ENCODE assay signal across 17 cellular contexts in genomic region chr6:31112478-31112877, GRCh38. TPM values are rescaled to one million over a fixed set of nuclear protein-coding genes. Genes with fewer than 3 reads are reported as not detected.
A peak's percentile ranks its signal among the peaks of the same experiment; 100 is the strongest.
DNase-seq lines count a peak whose midpoint lies in the region; TF ChIP-seq lines count a peak whose summit lies in the region.
"Had no signal": no experiment of that assay in that cellular context is flagged by ENCODE, and none has a peak within 500 bp of the region (broad histone marks: within the 10 kb centered on the region; RNA-seq: fewer than 3 reads in every experiment).

TSS of gene C6orf15 (minus strand) at chr6:31112575. CDS start at chr6:31112555, 20 bp downstream.

- no peak within 1 kb of the TSS for H3K23ac ChIP-seq in neuronal stem cell (ENCODE audit: low read depth, low read length, poor library complexity)

- peak; percentile 9 for DNase-seq in GM13976 (ENCODE audit: low spot score)
- DNase-seq in LHCN-M2 (ENCODE audit: low read depth) = peak; percentile 45
- no peak for DNase-seq in neuronal stem cell (ENCODE audit: low spot score)
- no peak for DNase-seq in NCI-H2107 (lab: John Stamatoyannopoulos, UW)
- DNase-seq in colonic mucosa = no peak
- DNase-seq in GF-D8 (lab: John Stamatoyannopoulos, UW) = no peak
- DNase-seq in activated CD4-positive, alpha-beta T cell treated with anti-CD3 and anti-CD28 coated beads, Interleukin-2, amount 50 U/mL, for 4 hours = no peak
- DNase-seq: Caco-2, KG1, MG63, NCI-H187 treated with DMSO at 0.1 percent for 48 hours, NCI-H2171 treated with DMSO at 0.1 percent for 48 hours, NCI-H510A had no signal

- H3K9ac ChIP-seq in neuronal stem cell (ENCODE audit: low read depth, low read length, poor library complexity) = no peak within 1 kb of the TSS
- H3K9ac ChIP-seq in colonic mucosa (ENCODE audit: low read depth in 2 of 2, low read length in 2 of 2) = no peak within 1 kb of the TSS

- H3K27me3 ChIP-seq in neuronal stem cell (ENCODE audit: control insufficient read depth in 3 of 3, insufficient read depth in 3 of 3, low read depth in 1 of 3, low read length in 3 of 3) = peaks cover 0 to 58% (median 0%) of the 10 kb centered on the region in 3 experiments
- H3K27me3 ChIP-seq in colonic mucosa = no peaks in the 10 kb centered on the region
- H3K27me3 ChIP-seq: MG63 had no signal

- no peak within 1 kb of the TSS for H2AFZ ChIP-seq in neuronal stem cell (ENCODE audit: low read length)

- H3K4me3 ChIP-seq in neuronal stem cell (ENCODE audit: low read length in 2 of 2) = no peak within 1 kb of the TSS
- no peak within 1 kb of the TSS for H3K4me3 ChIP-seq in colonic mucosa
- H3K4me3 ChIP-seq: A549, GM12878, MG63 had no signal

- H3K36me3 ChIP-seq in neuronal stem cell (replicated peaks in 1 of 2; ENCODE audit: control insufficient read depth in 2 of 2, insufficient read depth in 2 of 2, low read length in 2 of 2) (no peaks in the 10 kb centered on the region), colonic mucosa (no peaks in the 10 kb centered on the region)
- H3K36me3 ChIP-seq: MG63 had no signal

- no peaks in the 10 kb centered on the region for H3K79me1 ChIP-seq in neuronal stem cell (ENCODE audit: low read depth, low read length)

- no peak within 1 kb of the TSS for H4K91ac ChIP-seq in neuronal stem cell (ENCODE audit: low read depth, low read length, poor library complexity)

- peak within 1 kb of the TSS; percentile 95 for H2BK12ac ChIP-seq in neuronal stem cell (ENCODE audit: low read length)

- no peak within 1 kb of the TSS for H3K4ac ChIP-seq in neuronal stem cell (ENCODE audit: low read length)

- TF ChIP-seq CTCF in GM13976 (IDR thresholded peaks at IDR 0.05; ENCODE audit: borderline replicate concordance, control extremely low read depth, extremely low read depth, insufficient read depth, missing control alignments) (no peak), colonic mucosa (IDR thresholded peaks at IDR 0.05) (no peak)

- H3K9me3 Mint-ChIP-seq in dendritic cell treated with granulocyte-macrophage colony-stimulating factor and Interleukin-4, amounts not matched to agents 40 ng/mL and 50 ng/mL, for 4 days = no peaks in the 10 kb centered on the region

- no peaks in the 10 kb centered on the region for H3K36me3 Mint-ChIP-seq in dendritic cell treated with granulocyte-macrophage colony-stimulating factor and Interleukin-4, amounts not matched to agents 40 ng/mL and 50 ng/mL, for 4 days (ENCODE audit: low read depth)

- H3K27ac ChIP-seq in neuronal stem cell (replicated peaks; ENCODE audit: low read length) (no peak within 1 kb of the TSS), colonic mucosa (no peak within 1 kb of the TSS)
- H3K27ac ChIP-seq: C4-2B had no signal

- WGBS in neuronal stem cell (ENCODE audit: extremely low coverage in 2 of 2, insufficient read length in 2 of 2, insufficient replicate concordance in 1 of 2), 2 donors = no CpG with 5 or more reads among the region's 5 CpGs

- H2BK120ac ChIP-seq in neuronal stem cell (ENCODE audit: low read depth, low read length) = no peak within 1 kb of the TSS

- no peak within 1 kb of the TSS for H3K14ac ChIP-seq in neuronal stem cell (ENCODE audit: low read length)

- peaks cover 42% of the 10 kb centered on the region for H3K27me3 Mint-ChIP-seq in dendritic cell treated with granulocyte-macrophage colony-stimulating factor and Interleukin-4, amounts not matched to agents 40 ng/mL and 50 ng/mL, for 4 days

- in situ Hi-C loops in GM13976 (cut with MboI; ENCODE audit: low sequenced_read_pairs, unreplicated experiment) = no loop called here

- H3K4me1 Mint-ChIP-seq in dendritic cell treated with granulocyte-macrophage colony-stimulating factor and Interleukin-4, amounts not matched to agents 40 ng/mL and 50 ng/mL, for 4 days (ENCODE audit: low read depth) = peaks cover 86% of the 10 kb centered on the region

- no peak within 1 kb of the TSS for H3K4me2 ChIP-seq in neuronal stem cell (ENCODE audit: insufficient read depth, low read length, poor library complexity, severe bottlenecking)

- intact Hi-C loops in dendritic cell treated with granulocyte-macrophage colony-stimulating factor and Interleukin-4, amounts not matched to agents 40 ng/mL and 50 ng/mL, for 4 days (cut with micrococcal nuclease) = no loop called here
- intact Hi-C loops in colonic mucosa (cut with DNase I) = no loop called here

- H3K4me3 Mint-ChIP-seq in dendritic cell treated with granulocyte-macrophage colony-stimulating factor and Interleukin-4, amounts not matched to agents 40 ng/mL and 50 ng/mL, for 4 days = no peak within 1 kb of the TSS

- no peak within 1 kb of the TSS for H4K8ac ChIP-seq in neuronal stem cell (ENCODE audit: low read depth, low read length)

- no peak within 1 kb of the TSS for H2BK5ac ChIP-seq in neuronal stem cell (ENCODE audit: low read length)

- peaks cover 0 to 2% of the 10 kb centered on the region in 2 donors for H3K9me3 ChIP-seq in neuronal stem cell (replicated peaks in 1 of 2; ENCODE audit: control insufficient read depth in 2 of 2, insufficient read depth in 1 of 2, low read depth in 1 of 2, low read length in 2 of 2)
- H3K9me3 ChIP-seq in colonic mucosa = no peaks in the 10 kb centered on the region
- H3K9me3 ChIP-seq: A549, Caco-2, MG63 had no signal

- peak within 1 kb of the TSS; percentile 59 for H2BK15ac ChIP-seq in neuronal stem cell (ENCODE audit: low read length)

- peaks cover 0 to 15% of the 10 kb centered on the region in 2 donors for H3K4me1 ChIP-seq in neuronal stem cell (ENCODE audit: control insufficient read depth in 2 of 2, insufficient read depth in 1 of 2, low read depth in 1 of 2, low read length in 2 of 2)
- H3K4me1 ChIP-seq in colonic mucosa = peaks cover 5% of the 10 kb centered on the region

- H2AK5ac ChIP-seq in neuronal stem cell (ENCODE audit: low read depth, low read length) = peak within 1 kb of the TSS; percentile 58

- peak within 1 kb of the TSS; percentile 28 for H3K27ac Mint-ChIP-seq in dendritic cell treated with granulocyte-macrophage colony-stimulating factor and Interleukin-4, amounts not matched to agents 40 ng/mL and 50 ng/mL, for 4 days

- H3K18ac ChIP-seq in neuronal stem cell (ENCODE audit: low read length) = peak within 1 kb of the TSS; percentile 41

RNA-seq across cellular contexts. Expression of gene C6orf15, which starts in this region (rescaled TPM):
- total RNA-seq in LHCN-M2 (2014; rRNA removed) = 0.40 and 0.71 TPM in 2 replicates
- polyA plus RNA-seq in LHCN-M2 (2012) = 1.5 TPM
- not detected for polyA plus RNA-seq in neuronal stem cell (2013, experiment 1 of 2)
- polyA plus RNA-seq in neuronal stem cell (2013, experiment 2 of 2) = not detected
- not detected for total RNA-seq in colonic mucosa
- total RNA-seq: Caco-2, GM12878 had no signal
- polyA plus RNA-seq: A549, GM12878 had no signal

Comparison
In these comparisons a context has a peak if more than half of its experiments do, and no peak if none do; other contexts are left out.
1. DNase-seq: peak in GM13976 (single experiment) and LHCN-M2 (single experiment); none in neuronal stem cell (single experiment), NCI-H2107 (single experiment), colonic mucosa (single experiment), GF-D8 (single experiment) and activated CD4-positive, alpha-beta T cell treated with anti-CD3 and anti-CD28 coated beads, Interleukin-2, amount 50 U/mL, for 4 hours (0 of 2).